17 cellular contexts compared by ENCODE assay signal in the genomic region with DNA sequence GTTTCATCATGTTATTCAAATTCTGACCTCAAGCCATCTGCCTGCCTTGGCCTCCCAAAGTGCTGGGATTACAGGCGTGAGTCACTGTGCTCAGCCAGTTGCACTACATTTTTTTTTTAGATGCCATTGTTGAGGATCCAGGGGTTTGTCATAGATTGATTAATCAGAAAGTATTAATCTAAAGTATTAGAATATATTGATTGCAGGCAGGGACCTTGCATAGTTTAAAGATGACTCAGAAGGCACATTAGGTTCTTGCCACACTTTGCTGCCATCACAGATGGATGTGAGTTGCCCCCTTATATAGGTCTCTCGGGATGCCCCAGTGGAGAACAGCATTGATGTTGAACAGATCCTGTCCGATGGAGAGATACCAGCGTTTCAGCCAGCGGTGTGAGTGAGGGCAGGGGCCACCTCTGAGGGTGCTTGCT. TPM values are rescaled to one million over a fixed set of nuclear protein-coding genes. Genes with fewer than 3 reads are reported as not detected.
DNase-seq lines count a peak whose midpoint lies in the region; ATAC-seq, FAIRE-seq and TF ChIP-seq lines count a peak whose summit lies in the region.
"Had no signal": no experiment of that assay in that cellular context is flagged by ENCODE, and none has a peak within 500 bp of the region (broad histone marks: within the 10 kb centered on the region; RNA-seq: fewer than 3 reads in every experiment).

No MANE protein-coding gene starts in this region.

- peak overlapping the region; percentile 42 for H3K4me2 ChIP-seq in BLaER1
- no peak overlapping the region for H3K4me2 ChIP-seq in HepG2 (ENCODE audit: low read depth, low read length)
- H3K4me2 ChIP-seq in MM.1S (ENCODE audit: low read depth, low read length): no peak overlapping the region

- H3K9me3 ChIP-seq in BLaER1 (no peaks in the 10 kb centered on the region), MG63 (no peaks in the 10 kb centered on the region; the same call in 1 of the 2 replicates), HepG2 (ENCODE audit: low read length) (no peaks in the 10 kb centered on the region), MM.1S (replicated peaks; ENCODE audit: insufficient read depth, low read length) (no peaks in the 10 kb centered on the region)

- H3K9me2 ChIP-seq in MM.1S (replicated peaks; ENCODE audit: insufficient read depth, low read length): no peaks in the 10 kb centered on the region

- no peak overlapping the region for H3K4me3 ChIP-seq in BLaER1
- no peak overlapping the region for H3K4me3 ChIP-seq in MG63
- H3K4me3 ChIP-seq in cardiac fibroblast (replicated peaks in 1 of 2; ENCODE audit: low read depth in 2 of 2, low read length in 2 of 2): no peak overlapping the region
- no peak overlapping the region for H3K4me3 ChIP-seq in HepG2 (replicated peaks in 1 of 3; ENCODE audit: insufficient read depth in 1 of 3, low read depth in 2 of 3, low read length in 3 of 3)
- H3K4me3 ChIP-seq in MM.1S (ENCODE audit: low read length): no peak overlapping the region

- no peak for TF ChIP-seq POLR2A in HepG2 (IDR thresholded peaks at IDR 0.05; ENCODE audit: insufficient read depth in 1 of 2, low read depth in 2 of 2, low read length in 2 of 2)

- H3K4me1 ChIP-seq in BLaER1 (peaks cover 85% of the 10 kb centered on the region), HepG2 (ENCODE audit: insufficient read depth, low read length) (peaks cover 82% of the 10 kb centered on the region), MM.1S (ENCODE audit: low read length) (no peaks in the 10 kb centered on the region)

- peak; percentile 70 for DNase-seq in MG63
- peak; percentile 34 to 76 for DNase-seq in cardiac fibroblast (ENCODE audit: low read depth in 2 of 2)
- DNase-seq in HepG2 (ENCODE audit: low spot score): no peak
- no peak for DNase-seq in stimulated activated CD4-positive, alpha-beta T cell treated with anti-CD3 and anti-CD28 coated beads, Interleukin-4, amount 100 ng/mL, for 1 hour
- no peak for DNase-seq in MM.1S
- no peak for DNase-seq in activated CD4-positive, alpha-beta T cell treated with anti-CD3 and anti-CD28 coated beads, Interleukin-2, amount 10 ng/mL, durations not matched to agents 24 days and 14 days
- no peak for DNase-seq in pons (ENCODE audit: low spot score)
- DNase-seq: activated B cell treated with CpG ODN at 0.5 μM for 24 hours; activated T-cell treated with anti-CD3 and anti-CD28 coated beads, Interleukin-2, amount 50 U/mL, for 1 hour; anterior cingulate cortex; CD4-positive, alpha-beta T cell; midbrain; NCI-H1105 treated with DMSO at 0.1 percent for 48 hours; NCI-H526 treated with DMSO at 0.1 percent for 48 hours; SIG-M5; stimulated activated naive CD8-positive, alpha-beta T cell treated with anti-CD3 and anti-CD28 coated beads, Interleukin-15, Interleukin-2, amounts not matched to agents 100 U/mL and 50 U/mL, for 24 hours had no signal

- no peak for TF ChIP-seq EP300 in HepG2 (IDR thresholded peaks at IDR 0.05; ENCODE audit: low read depth in 2 of 2, low read length in 2 of 2)
- no peak for TF ChIP-seq EP300 in HepG2 (CRISPR knock-in tag; IDR thresholded peaks at IDR 0.05; ENCODE audit: borderline replicate concordance)

- H3K27me3 ChIP-seq in BLaER1 (no peaks in the 10 kb centered on the region), MG63 (no peaks in the 10 kb centered on the region), HepG2 (ENCODE audit: control insufficient read depth in 1 of 2, insufficient read depth in 2 of 2, low read length in 2 of 2) (no peaks in the 10 kb centered on the region), MM.1S (replicated peaks; ENCODE audit: insufficient read depth, low read length) (no peaks in the 10 kb centered on the region)

- H3K4me1 Mint-ChIP-seq in activated CD4-positive, alpha-beta T cell treated with anti-CD3 and anti-CD28 coated beads, Interleukin-2, amount 10 ng/mL, durations not matched to agents 24 days and 14 days: peaks cover 23% of the 10 kb centered on the region
- H3K4me1 Mint-ChIP-seq: activated B cell treated with CpG ODN at 0.5 μM for 24 hours had no signal

- H3F3A ChIP-seq in MM.1S (ENCODE audit: insufficient read depth, low read length): no peaks in the 10 kb centered on the region

- TF ChIP-seq CTCF in cardiac fibroblast (IDR thresholded peaks at IDR 0.05; ENCODE audit: low read depth, low read length) (no peak), HepG2 (CRISPR knock-in tag; IDR thresholded peaks at IDR 0.05) (no peak), MM.1S (IDR thresholded peaks at IDR 0.05; ENCODE audit: low read length) (no peak)

- no peaks in the 10 kb centered on the region for H3K27me3 Mint-ChIP-seq in activated CD4-positive, alpha-beta T cell treated with anti-CD3 and anti-CD28 coated beads, Interleukin-2, amount 10 ng/mL, durations not matched to agents 24 days and 14 days
- H3K27me3 Mint-ChIP-seq: activated B cell treated with CpG ODN at 0.5 μM for 24 hours; CD4-positive, alpha-beta T cell had no signal

- H3K27ac ChIP-seq in BLaER1: no peak overlapping the region
- no peak overlapping the region for H3K27ac ChIP-seq in HepG2 (ENCODE audit: extremely low read length, insufficient read depth, low read length)
- no peak overlapping the region for H3K27ac ChIP-seq in MM.1S (ENCODE audit: low read length)

- H3K27ac Mint-ChIP-seq in activated CD4-positive, alpha-beta T cell treated with anti-CD3 and anti-CD28 coated beads, Interleukin-2, amount 10 ng/mL, durations not matched to agents 24 days and 14 days: no peak overlapping the region
- H3K27ac Mint-ChIP-seq: activated B cell treated with CpG ODN at 0.5 μM for 24 hours had no signal

- peaks cover 29% of the 10 kb centered on the region for H3K36me3 ChIP-seq in BLaER1
- H3K36me3 ChIP-seq in MG63: no peaks in the 10 kb centered on the region
- no peaks in the 10 kb centered on the region for H3K36me3 ChIP-seq in HepG2 (replicated peaks in 1 of 2; ENCODE audit: control insufficient read depth in 1 of 2, insufficient read depth in 2 of 2, low read length in 2 of 2)
- H3K36me3 ChIP-seq in MM.1S (replicated peaks; ENCODE audit: insufficient read depth, low read length): no peaks in the 10 kb centered on the region

- H3K4me3 Mint-ChIP-seq in activated CD4-positive, alpha-beta T cell treated with anti-CD3 and anti-CD28 coated beads, Interleukin-2, amount 10 ng/mL, durations not matched to agents 24 days and 14 days: no peak overlapping the region
- H3K4me3 Mint-ChIP-seq: activated B cell treated with CpG ODN at 0.5 μM for 24 hours; CD4-positive, alpha-beta T cell had no signal

- H3K36me3 Mint-ChIP-seq in activated CD4-positive, alpha-beta T cell treated with anti-CD3 and anti-CD28 coated beads, Interleukin-2, amount 10 ng/mL, durations not matched to agents 24 days and 14 days (ENCODE audit: low read depth): no peaks in the 10 kb centered on the region

- POLR2A ChIA-PET in HepG2 (lab: Yijun Ruan, JAX): no interaction called here

- FAIRE-seq in HepG2 (lab: Jason Lieb, UNC): no peak

- 100% methylated on average over 2 of the region's 5 CpGs for WGBS in HepG2 (ENCODE audit: low lambda C conversion rate)

- in situ Hi-C loops in HepG2 (cut with HindIII; ENCODE audit: extremely low pct_ligation_motif_present, low pct_unique_long_range_greater_than_20kb): no loop called here

- intact Hi-C loops in HepG2 (cut with micrococcal nuclease; ENCODE audit: unreplicated experiment): no loop called here
- intact Hi-C loops in activated CD4-positive, alpha-beta T cell treated with anti-CD3 and anti-CD28 coated beads, Interleukin-2, amount 10 ng/mL, durations not matched to agents 24 days and 14 days (cut with micrococcal nuclease): no loop called here

- H2AFZ ChIP-seq in HepG2 (ENCODE audit: low read length) (no peak overlapping the region), MM.1S (ENCODE audit: low read length) (no peak overlapping the region)

- no TSS peak for BruUV-seq in HepG2 (replicated peaks; lab: Mats Ljungman, UMichigan)

- H3K79me2 ChIP-seq in HepG2 (ENCODE audit: insufficient read depth, low read length) (peaks cover 96% of the 10 kb centered on the region), MM.1S (ENCODE audit: low read length) (peaks cover 77% of the 10 kb centered on the region)

- CTCF ChIA-PET in HepG2 (lab: Yijun Ruan, JAX; ENCODE audit: low intra/inter-chr PET ratio, low total read pairs): no interaction called here

- no peaks in the 10 kb centered on the region for H3K9me3 Mint-ChIP-seq in activated CD4-positive, alpha-beta T cell treated with anti-CD3 and anti-CD28 coated beads, Interleukin-2, amount 10 ng/mL, durations not matched to agents 24 days and 14 days
- H3K9me3 Mint-ChIP-seq: activated B cell treated with CpG ODN at 0.5 μM for 24 hours; CD4-positive, alpha-beta T cell had no signal

- no peak for TF ChIP-seq RAD21 in HepG2 (CRISPR knock-in tag; IDR thresholded peaks at IDR 0.05)

- H4K20me1 ChIP-seq in BLaER1: peaks cover 100% of the 10 kb centered on the region
- H4K20me1 ChIP-seq in HepG2 (ENCODE audit: insufficient read depth, low read length): peaks cover 67% of the 10 kb centered on the region
- H4K20me1 ChIP-seq in MM.1S (ENCODE audit: insufficient read depth, low read length): peaks cover 3% of the 10 kb centered on the region; the same call in 1 of the 2 replicates

- no peak for ATAC-seq in HepG2
- ATAC-seq: stimulated activated naive CD8-positive, alpha-beta T cell treated with anti-CD3 and anti-CD28 coated beads, Interleukin-15, Interleukin-2, amounts not matched to agents 100 U/mL and 50 U/mL, for 24 hours had no signal

- no peak overlapping the region for H3K9ac ChIP-seq in BLaER1
- no peak overlapping the region for H3K9ac ChIP-seq in HepG2 (ENCODE audit: insufficient read depth, low read depth, low read length)
- H3K9ac ChIP-seq in MM.1S (ENCODE audit: low read length): no peak overlapping the region

RNA-seq across cellular contexts. Expression of a gene that starts 41.1 kb away (rescaled TPM):
- total RNA-seq in MG63 (2014; rRNA removed; shearing (Covaris generic); ENCODE audit: low replicate concordance): 2.5 and 24.6 TPM in 2 replicates
- total RNA-seq in HepG2 (2016; rRNA removed; fragmentation: Illumina TruSeq; extraction: Trizol): 12.0 and 15.9 TPM in 2 replicates
- 22.3 and 26.4 TPM in 2 replicates for total RNA-seq in HepG2 (2016; cell fraction: cytosol; rRNA removed; fragmentation: Illumina TruSeq; extraction: Trizol; ENCODE audit: low read depth)
- total RNA-seq in HepG2 (2016; cell fraction: insoluble cytoplasmic fraction; rRNA removed; fragmentation: Illumina TruSeq; extraction: Trizol): 12.4 and 15.9 TPM in 2 replicates
- total RNA-seq in HepG2 (2016; cell fraction: membrane; rRNA removed; fragmentation: Illumina TruSeq; extraction: Trizol): 9.1 and 9.4 TPM in 2 replicates
- total RNA-seq in HepG2 (2016; cell fraction: nucleus; rRNA removed; fragmentation: Illumina TruSeq; extraction: Trizol): 30.4 and 44.0 TPM in 2 replicates
- 18.4 and 22.8 TPM in 2 replicates for polyA plus RNA-seq in HepG2 (2011; rRNA removed)
- 18.9 and 21.0 TPM in 2 replicates for polyA plus RNA-seq in HepG2 (2011; cell fraction: cytosol; rRNA removed)
- polyA plus RNA-seq in HepG2 (2011; cell fraction: nucleus; rRNA removed): 132 and 162 TPM in 2 replicates
- polyA plus RNA-seq in HepG2 (2012): 24.6 and 26.4 TPM in 2 replicates
- polyA plus RNA-seq in HepG2 (2016; cell fraction: cytosol; fragmentation: Illumina TruSeq; extraction: Trizol; ENCODE audit: low read depth): 0.51 and 0.54 TPM in 2 replicates
- polyA plus RNA-seq in HepG2 (2016; cell fraction: insoluble cytoplasmic fraction; fragmentation: Illumina TruSeq; extraction: Trizol; ENCODE audit: low read depth): 5.1 and 6.9 TPM in 2 replicates
- 1.3 and 1.5 TPM in 2 replicates for polyA plus RNA-seq in HepG2 (2016; cell fraction: membrane; fragmentation: Illumina TruSeq; extraction: Trizol; ENCODE audit: low read depth)
- 18.9 and 21.8 TPM in 2 replicates for polyA plus RNA-seq in HepG2 (2016; cell fraction: nucleus; fragmentation: Illumina TruSeq; extraction: Trizol; ENCODE audit: insufficient read depth, low read depth)
- polyA minus RNA-seq in HepG2 (2011; rRNA and poly(A)+ RNA removed; ENCODE audit: low replicate concordance): 153 and 191 TPM in 2 replicates
- 117 and 121 TPM in 2 replicates for polyA minus RNA-seq in HepG2 (2011; cell fraction: cytosol; rRNA and poly(A)+ RNA removed)
- 127 TPM in 2 replicates for polyA minus RNA-seq in HepG2 (2011; cell fraction: nucleus; rRNA and poly(A)+ RNA removed)
- 35.3 and 36.6 TPM in 2 replicates for total RNA-seq in activated CD4-positive, alpha-beta T cell treated with anti-CD3 and anti-CD28 coated beads, Interleukin-2, amount 10 ng/mL, durations not matched to agents 24 days and 14 days

Comparison
In these comparisons a context has a peak if more than half of its experiments do, and no peak if none do; other contexts are left out.
1. DNase-seq: peak in MG63 (single experiment) and cardiac fibroblast (2 of 2); none in HepG2 (single experiment), stimulated activated CD4-positive, alpha-beta T cell treated with anti-CD3 and anti-CD28 coated beads, Interleukin-4, amount 100 ng/mL, for 1 hour (single experiment), MM.1S (single experiment), activated CD4-positive, alpha-beta T cell treated with anti-CD3 and anti-CD28 coated beads, Interleukin-2, amount 10 ng/mL, durations not matched to agents 24 days and 14 days (single experiment) and pons (single experiment).